Comparison of ENCODE assay signal across 8 cellular contexts in the genomic region with DNA sequence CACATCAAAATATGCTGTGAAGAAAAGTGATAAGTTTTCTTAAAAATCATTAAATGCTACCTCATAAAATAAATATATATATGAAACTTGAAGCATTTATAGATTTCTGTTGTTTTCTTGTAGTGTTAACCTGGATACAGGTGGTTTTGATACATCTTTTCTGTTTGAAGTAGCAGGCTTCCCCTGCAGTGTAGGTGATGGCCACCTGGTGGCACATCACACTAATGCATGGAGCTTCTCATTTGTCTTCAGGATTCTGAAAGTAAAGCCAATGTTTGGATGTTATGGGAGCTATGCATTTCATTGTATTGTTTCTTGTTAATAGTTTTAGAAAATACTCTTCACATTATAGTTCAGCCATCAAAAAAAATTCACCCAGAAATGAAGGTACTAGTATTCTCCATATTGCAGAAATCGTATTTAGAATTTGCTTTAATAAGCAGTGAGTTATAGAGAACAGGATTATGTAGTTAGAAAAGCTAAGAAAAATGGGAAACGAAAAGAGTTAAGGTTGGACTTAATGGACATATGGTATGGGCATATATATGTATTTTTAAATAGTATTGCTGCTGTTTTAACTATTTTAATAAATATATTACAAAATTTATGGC. TPM values are rescaled to one million over a fixed set of nuclear protein-coding genes. Genes with fewer than 3 reads are reported as not detected.
DNase-seq lines count a peak whose midpoint lies in the region; FAIRE-seq and TF ChIP-seq lines count a peak whose summit lies in the region.

No MANE protein-coding gene starts in this region.

- no peak overlapping the region for H3K27ac ChIP-seq in AG04450 (ENCODE audit: low read depth, low read length)
- no peak overlapping the region for H3K27ac ChIP-seq in keratinocyte (ENCODE audit: control insufficient read depth, insufficient read depth, low read length)
- no peak overlapping the region for H3K27ac ChIP-seq in ovary

- no peak overlapping the region for H3K4me3 ChIP-seq in AG04450 (ENCODE audit: low read depth, low read length)
- H3K4me3 ChIP-seq in GM12865 (ENCODE audit: low read depth, low read length) = no peak overlapping the region
- no peak overlapping the region for H3K4me3 ChIP-seq in keratinocyte (ENCODE audit: control insufficient read depth in 2 of 3, extremely low read depth in 1 of 3, insufficient read depth in 2 of 3, low read depth in 1 of 3, low read length in 3 of 3)
- H3K4me3 ChIP-seq in ovary = no peak overlapping the region

- H4K20me1 ChIP-seq in keratinocyte (ENCODE audit: control insufficient read depth, extremely low read depth, insufficient read depth, low read length) = no peaks in the 10 kb centered on the region

- CTCF ChIA-PET in AG04450 (lab: Charles Lee) (interaction anchor here (0.6 to 6.3 kb wide), 27 partner anchors 9 to 1089 kb away, joined by 3 to 67 read pairs (median 4); partner anchors contain the start of gene GPR180), HEK293T (lab: Yijun Ruan, JAX) (interaction anchor here (0.6 to 8.5 kb wide), 18 partner anchors 10 to 1658 kb away, joined by 3 to 175 read pairs (median 4); partner anchors contain the start of gene GPC6)

- H3K79me2 ChIP-seq in keratinocyte (ENCODE audit: control insufficient read depth, insufficient read depth, low read length) = no peaks in the 10 kb centered on the region

- TF ChIP-seq POLR2A in ovary (IDR thresholded peaks at IDR 0.05) = no peak

- no peak for TF ChIP-seq EP300 in ovary (IDR thresholded peaks at IDR 0.05)

- intact Hi-C loops in ovary (cut with DNase I) = no loop called here

- H3K9ac ChIP-seq in keratinocyte (ENCODE audit: control insufficient read depth, extremely low read depth, insufficient read depth, low read length) = no peak overlapping the region

- H3K4me1 ChIP-seq in keratinocyte (ENCODE audit: control insufficient read depth, extremely low read depth, insufficient read depth, low read length) = no peaks in the 10 kb centered on the region
- H3K4me1 ChIP-seq in ovary (ENCODE audit: insufficient read depth) = no peaks in the 10 kb centered on the region

- DNase-seq in AG04450 (ENCODE audit: low read depth, low spot score) = no peak
- DNase-seq in GM12865 (ENCODE audit: low read depth) = peak; percentile 59
- DNase-seq in HEK293T (ENCODE audit: extremely low spot score) = peak; percentile 75
- DNase-seq in NCI-H1092 treated with DMSO at 0.1 percent for 48 hours (lab: John Stamatoyannopoulos, UW) = peak; percentile 62
- DNase-seq in activated CD4-positive, alpha-beta T cell treated with anti-CD3 and anti-CD28 coated beads, Interleukin-2, amount 50 U/mL, for 1 hour = peak; percentile 6
- no peak for DNase-seq in keratinocyte (ENCODE audit: low read depth, low spot score)
- no peak for DNase-seq in ovary
- DNase-seq in activated CD8-positive, alpha-beta memory T cell treated with anti-CD3 and anti-CD28 coated beads for 24 hours = no peak

- FAIRE-seq in keratinocyte (lab: Jason Lieb, UNC) = peak; percentile 85

- TF ChIP-seq CTCF in AG04450 (IDR thresholded peaks at IDR 0.05; ENCODE audit: low read depth, low read length) (peak; percentile 85), GM12865 (IDR thresholded peaks at IDR 0.05; ENCODE audit: insufficient read depth, low read depth, low read length, missing control alignments) (peak; percentile 73), keratinocyte (optimal IDR thresholded peaks at IDR 0.05 in 1 of 3, IDR thresholded peaks at IDR 0.05 in 1 of 3, conservative IDR thresholded peaks at IDR 0.05 in 1 of 3; ENCODE audit: extremely low read depth in 1 of 3, insufficient read depth in 2 of 3, low read length in 3 of 3) (peak; percentile 69 to 82 (median 79)), ovary (IDR thresholded peaks at IDR 0.05) (no peak)

- H2AFZ ChIP-seq in keratinocyte (ENCODE audit: control insufficient read depth, low read length) = no peak overlapping the region

- peaks cover 13 to 16% of the 10 kb centered on the region in 2 experiments for H3K36me3 ChIP-seq in keratinocyte (ENCODE audit: control insufficient read depth in 2 of 2, extremely low read depth in 1 of 2, insufficient read depth in 2 of 2, low read length in 2 of 2)
- no peaks in the 10 kb centered on the region for H3K36me3 ChIP-seq in ovary

- H3K4me2 ChIP-seq in keratinocyte (ENCODE audit: control insufficient read depth, extremely low read depth, insufficient read depth, low read depth, low read length) = no peak overlapping the region

- POLR2A ChIA-PET in AG04450 (lab: Yijun Ruan, JAX) (no interaction called here), HEK293T (lab: Yijun Ruan, JAX) (interaction anchor here (0.8 to 1.8 kb wide), 3 partner anchors 9 to 71 kb away, joined by 3 to 7 read pairs (median 7); partner anchors contain the start of gene TGDS)

- no peaks in the 10 kb centered on the region for H3K9me3 ChIP-seq in AG04450 (ENCODE audit: control insufficient read depth, insufficient read depth, low read length)
- no peaks in the 10 kb centered on the region for H3K9me3 ChIP-seq in keratinocyte (ENCODE audit: control insufficient read depth, low read depth, low read length)
- no peaks in the 10 kb centered on the region for H3K9me3 ChIP-seq in ovary

- WGBS in ovary, 3 donors = 89 to 90% (median 90%) methylated on average over 2 of the region's 2 CpGs

- dilution Hi-C loops in keratinocyte (cut with MboI; ENCODE audit: extremely low pct_ligation_motif_present, low sequenced_read_pairs) = no loop called here

- H3K27me3 ChIP-seq in AG04450 (ENCODE audit: control insufficient read depth, insufficient read depth, low read length) (no peaks in the 10 kb centered on the region), keratinocyte (ENCODE audit: control insufficient read depth, extremely low read depth, insufficient read depth, low read length) (no peaks in the 10 kb centered on the region), ovary (no peaks in the 10 kb centered on the region)

- no peaks in the 10 kb centered on the region for H3K9me1 ChIP-seq in keratinocyte (ENCODE audit: control insufficient read depth, extremely low read depth, insufficient read depth, low read length)

TF ChIP-seq in HEK293T, 16 proteins besides CTCF, POLR2A, EP300 and RAD21:
- TF ChIP-seq BHLHE40 (IDR thresholded peaks at IDR 0.05; ENCODE audit: borderline replicate concordance) = no peak
- TF ChIP-seq PKNOX1 (IDR thresholded peaks at IDR 0.05) = no peak
- TF ChIP-seq ZNF384 (IDR thresholded peaks at IDR 0.05) = no peak
- 0 out of 2 replicates have a peak, but pooled peaks have one; percentile 13 for TF ChIP-seq ELF4 (IDR thresholded peaks at IDR 0.05)

RNA-seq across cellular contexts. Expression of gene GPR180, which starts 18.7 kb away (rescaled TPM):
- polyA plus RNA-seq in AG04450 (2011; rRNA removed) (5.8 and 8.6 TPM in 2 replicates), keratinocyte (5.7 to 9.9 TPM (median 6.5 TPM) in 3 replicates), ovary (1 to 10 TPM; 1.6 to 3.1 TPM)
- polyA minus RNA-seq in AG04450 (2011; rRNA and poly(A)+ RNA removed) = 5.7 and 10.8 TPM in 2 replicates
- polyA plus RNA-seq in keratinocyte (2011; ENCODE audit: low read depth) = 1.7 TPM
- polyA plus RNA-seq in keratinocyte (2011; cell fraction: cytosol; rRNA removed) = 3.3 and 7.0 TPM in 2 replicates
- polyA plus RNA-seq in keratinocyte (2011; cell fraction: nucleus; rRNA removed) = 4.5 and 7.2 TPM in 2 replicates
- 2.3 and 6.3 TPM in 2 replicates for polyA plus RNA-seq in keratinocyte (2012; ENCODE audit: low replicate concordance)
- polyA minus RNA-seq in keratinocyte = 3.2 to 13.3 TPM (median 7.6 TPM) in 3 replicates
- polyA minus RNA-seq in keratinocyte (2011; cell fraction: cytosol; rRNA and poly(A)+ RNA removed) = 7.5 TPM
- 7.4 and 14.7 TPM in 2 replicates for polyA minus RNA-seq in keratinocyte (2011; cell fraction: nucleus; rRNA and poly(A)+ RNA removed)
- 1 to 10 TPM; 3.9 to 6.7 (median 4.9) TPM for total RNA-seq in ovary

RNA-seq across cellular contexts. Expression of gene TGDS, which starts 24.4 kb away (rescaled TPM):
- polyA plus RNA-seq in AG04450 (2011; rRNA removed) (14.7 and 21.7 TPM in 2 replicates), keratinocyte (9.7 to 19.4 TPM (median 11.1 TPM) in 3 replicates), ovary (10 to 100 TPM; 10.1 to 11.5 TPM)
- polyA minus RNA-seq in AG04450 (2011; rRNA and poly(A)+ RNA removed) = 8.0 and 8.4 TPM in 2 replicates
- polyA plus RNA-seq in keratinocyte (2011; ENCODE audit: low read depth) = 3.5 TPM
- polyA plus RNA-seq in keratinocyte (2011; cell fraction: cytosol; rRNA removed) = 6.1 and 13.5 TPM in 2 replicates
- polyA plus RNA-seq in keratinocyte (2011; cell fraction: nucleus; rRNA removed) = 16.7 and 20.3 TPM in 2 replicates
- 6.5 and 7.8 TPM in 2 replicates for polyA plus RNA-seq in keratinocyte (2012; ENCODE audit: low replicate concordance)
- polyA minus RNA-seq in keratinocyte = 1.6 to 10.8 TPM (median 7.1 TPM) in 3 replicates
- 5.9 TPM for polyA minus RNA-seq in keratinocyte (2011; cell fraction: cytosol; rRNA and poly(A)+ RNA removed)
- 6.1 and 12.6 TPM in 2 replicates for polyA minus RNA-seq in keratinocyte (2011; cell fraction: nucleus; rRNA and poly(A)+ RNA removed)
- 10 to 100 TPM in 6 of 7 donors, 1 to 10 TPM in 1; 8.4 to 14.3 (median 11.9) TPM for total RNA-seq in ovary

Comparison
In these comparisons a context has a peak if more than half of its experiments do, and no peak if none do; other contexts are left out.
1. DNase-seq: peak in GM12865 (single experiment), HEK293T (single experiment), NCI-H1092 treated with DMSO at 0.1 percent for 48 hours (single experiment) and activated CD4-positive, alpha-beta T cell treated with anti-CD3 and anti-CD28 coated beads, Interleukin-2, amount 50 U/mL, for 1 hour (single experiment); none in AG04450 (single experiment), keratinocyte (single experiment), ovary (0 of 5) and activated CD8-positive, alpha-beta memory T cell treated with anti-CD3 and anti-CD28 coated beads for 24 hours (single experiment).
2. CTCF ChIP-seq: peak in AG04450 (single experiment), GM12865 (single experiment) and keratinocyte (3 of 3); none in ovary (0 of 3).